In genomic region chr4:103307479-103308042, GRCh38 we compare ENCODE assay signal across 20 cellular contexts.
DNase-seq lines count a peak whose midpoint lies in the region; TF ChIP-seq lines count a peak whose summit lies in the region.
"Had no signal": no experiment of that assay in that cellular context is flagged by ENCODE, and none has a peak within 500 bp of the region (broad histone marks: within the 10 kb centered on the region; RNA-seq: fewer than 3 reads in every experiment).

No MANE protein-coding gene starts in this region.

- H3K4me3 ChIP-seq in mesodermal cell (ENCODE audit: extremely low read depth, insufficient read depth, low read length, poor library complexity, severe bottlenecking) = no peak overlapping the region
- H3K4me3 ChIP-seq: adrenal gland, esophagus muscularis mucosa, left lung, pancreas, skin epidermis had no signal

- H3K36me3 ChIP-seq in mesodermal cell (ENCODE audit: control insufficient read depth, insufficient read depth, low read length) = no peaks in the 10 kb centered on the region
- H3K36me3 ChIP-seq: adrenal gland, esophagus muscularis mucosa, left lung, pancreas had no signal

- peaks cover 6% of the 10 kb centered on the region; the same call in 1 of the 2 replicates for H3K4me1 Mint-ChIP-seq in HFFc6 (ENCODE audit: low read depth)
- H3K4me1 Mint-ChIP-seq: activated CD4-positive, alpha-beta T cell treated with anti-CD3 and anti-CD28 coated beads, Interleukin-2, amount 10 ng/mL, durations not matched to agents 24 days and 14 days had no signal

- 91% methylated on average over 14 of the region's 14 CpGs for WGBS in mesodermal cell (ENCODE audit: insufficient coverage in 2 of 2), 2 experiments

- H3K27me3 Mint-ChIP-seq in HFFc6 (ENCODE audit: insufficient read depth) = peaks cover 1% of the 10 kb centered on the region; the same call in 1 of the 2 replicates
- H3K27me3 Mint-ChIP-seq: activated CD4-positive, alpha-beta T cell treated with anti-CD3 and anti-CD28 coated beads, Interleukin-2, amount 10 ng/mL, durations not matched to agents 24 days and 14 days had no signal

- no peaks in the 10 kb centered on the region; the same call in 1 of the 2 replicates for H3K9me3 Mint-ChIP-seq in HFFc6
- H3K9me3 Mint-ChIP-seq: activated CD4-positive, alpha-beta T cell treated with anti-CD3 and anti-CD28 coated beads, Interleukin-2, amount 10 ng/mL, durations not matched to agents 24 days and 14 days had no signal

- peaks cover 5% of the 10 kb centered on the region for H3K4me1 ChIP-seq in mesodermal cell (ENCODE audit: control insufficient read depth, insufficient read depth, low read length, poor library complexity, severe bottlenecking)
- H3K4me1 ChIP-seq: adrenal gland, esophagus muscularis mucosa, left lung, pancreas had no signal

- no peaks in the 10 kb centered on the region for H3K9me3 ChIP-seq in mesodermal cell (ENCODE audit: control insufficient read depth, low read length)
- H3K9me3 ChIP-seq: adrenal gland, esophagus muscularis mucosa, pancreas had no signal

- no peaks in the 10 kb centered on the region for H3K36me3 Mint-ChIP-seq in HFFc6 (ENCODE audit: low read depth)

- TF ChIP-seq CTCF in HFFc6 (IDR thresholded peaks at IDR 0.05) = no peak

- H3K4me3 Mint-ChIP-seq in HFFc6 = peak overlapping the region; percentile 70; the same call in 1 of the 2 replicates
- H3K4me3 Mint-ChIP-seq: activated CD4-positive, alpha-beta T cell treated with anti-CD3 and anti-CD28 coated beads, Interleukin-2, amount 10 ng/mL, durations not matched to agents 24 days and 14 days had no signal

- H3K27ac ChIP-seq in angular gyrus (ENCODE audit: low read depth, low read length) = peak overlapping the region; percentile 57
- peak overlapping the region; percentile 36 for H3K27ac ChIP-seq in mesodermal cell (ENCODE audit: low read depth, low read length, severe bottlenecking)
- H3K27ac ChIP-seq in substantia nigra (ENCODE audit: low read depth, low read length, poor library complexity, severe bottlenecking) = peak overlapping the region; percentile 88
- H3K27ac ChIP-seq: adrenal gland, esophagus muscularis mucosa, left lung, pancreas had no signal

- DNase-seq in HFFc6 (no peak), substantia nigra (lab: John Stamatoyannopoulos, UW) (peak in 20 of 49 donors; percentile 0 to 47 (median 13)), NCI-H146 (lab: John Stamatoyannopoulos, UW) (no peak), glomerular visceral epithelial cell (ENCODE audit: extremely low spot score) (no peak), NCI-H2171 treated with DMSO at 0.1 percent for 48 hours (lab: John Stamatoyannopoulos, UW) (no peak)
- DNase-seq: activated CD4-positive, alpha-beta T cell treated with anti-CD3 and anti-CD28 coated beads, Interleukin-2, amount 10 ng/mL, durations not matched to agents 24 days and 14 days; DND-41; glutamatergic neuron; KG1; MV-4-11; NCI-H1930; RPMI8226; stimulated activated CD4-positive, alpha-beta T cell treated with anti-CD3 and anti-CD28 coated beads, Interleukin-2, amount 100 ng/mL, for 48 hours had no signal

- no peak overlapping the region for H3K27ac Mint-ChIP-seq in HFFc6
- H3K27ac Mint-ChIP-seq: activated CD4-positive, alpha-beta T cell treated with anti-CD3 and anti-CD28 coated beads, Interleukin-2, amount 10 ng/mL, durations not matched to agents 24 days and 14 days had no signal

Comparison
In these comparisons a context has a peak if more than half of its experiments do, and no peak if none do; other contexts are left out.
1. H3K27ac ChIP-seq: peak in every context shown above with its lines; median percentile 88 in substantia nigra; 57 in angular gyrus; 36 in mesodermal cell.